In the genomic region with DNA sequence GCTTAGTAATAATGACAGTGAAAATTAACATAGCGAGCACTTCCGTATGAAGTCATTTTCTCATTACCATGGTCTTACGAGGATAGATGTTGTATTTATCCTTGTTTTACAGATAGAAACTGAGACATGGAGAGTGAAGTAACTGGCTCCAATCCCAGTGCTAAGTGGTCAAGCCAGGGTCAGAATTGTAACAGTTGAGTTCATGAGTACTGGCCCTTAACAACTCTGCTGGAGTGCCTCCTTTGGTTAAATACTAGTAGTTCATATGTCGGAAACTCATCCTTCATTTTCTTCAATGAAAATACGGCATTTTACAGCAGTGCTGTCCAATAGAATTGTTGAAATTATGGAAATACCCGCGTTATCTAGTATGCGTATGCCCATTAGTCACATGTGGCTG, we compare ENCODE assay signal across 1 cellular context.
TF ChIP-seq lines count a peak whose summit lies in the region.

No MANE protein-coding gene starts in this region.

TF ChIP-seq in GM12878, 131 proteins besides CTCF, POLR2A, EP300 and RAD21:
- no peak for TF ChIP-seq SMAD1 (IDR thresholded peaks at IDR 0.05; ENCODE audit: low read depth, partially characterized antibody)
- TF ChIP-seq PAX8 (IDR thresholded peaks at IDR 0.05), result no peak
- TF ChIP-seq MTA3 (IDR thresholded peaks at IDR 0.05; ENCODE audit: borderline replicate concordance, low read length), result no peak
- 0 out of 2 replicates have a peak, but pooled peaks have one; percentile 10 for TF ChIP-seq POLR2AphosphoS5 (IDR thresholded peaks at IDR 0.05; ENCODE audit: low read length)
